In the genomic region with DNA sequence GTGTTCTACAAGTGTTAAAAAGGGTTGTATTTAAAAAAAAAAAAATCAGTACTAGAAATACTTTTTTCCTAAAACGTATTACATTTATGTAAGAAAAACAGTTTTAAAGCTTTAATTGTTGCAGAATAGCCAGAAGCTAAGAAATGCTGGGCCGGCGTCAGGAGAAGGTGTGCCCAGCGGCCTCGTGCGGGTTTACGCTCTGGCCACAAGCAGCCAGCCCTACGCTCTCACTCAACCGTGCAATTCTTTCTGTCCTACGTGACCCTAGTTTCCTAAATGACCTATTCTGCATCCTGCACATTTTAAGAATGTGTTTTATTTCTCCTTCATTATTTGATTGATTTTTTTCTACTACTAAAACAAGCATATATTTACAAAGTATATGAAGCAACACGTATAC, we compare ENCODE assay signal across 1 cellular context.
TF ChIP-seq lines count a peak whose summit lies in the region.

No MANE protein-coding gene starts in this region.

TF ChIP-seq in A549, 52 proteins besides CTCF, POLR2A, EP300 and RAD21 (continued from another document):
- TF ChIP-seq NPAS2 (CRISPR knock-in tag; IDR thresholded peaks at IDR 0.05; ENCODE audit: borderline replicate concordance) (no peak), ZSCAN20 (CRISPR knock-in tag; IDR thresholded peaks at IDR 0.05) (no peak), KDM1A (IDR thresholded peaks at IDR 0.05; ENCODE audit: low read depth) (no peak), ZFP36 (IDR thresholded peaks at IDR 0.05; ENCODE audit: borderline replicate concordance, partially characterized antibody) (no peak), JUNB (IDR thresholded peaks at IDR 0.05) (no peak), RARB (CRISPR knock-in tag; IDR thresholded peaks at IDR 0.05) (no peak), PHF8 (IDR thresholded peaks at IDR 0.05; ENCODE audit: borderline replicate concordance, low read depth) (no peak), NR3C1 (IDR thresholded peaks at IDR 0.05) (no peak), BHLHE40 (IDR thresholded peaks at IDR 0.05; ENCODE audit: low read depth, low read length) (no peak)
- TF ChIP-seq, protein P1, sequence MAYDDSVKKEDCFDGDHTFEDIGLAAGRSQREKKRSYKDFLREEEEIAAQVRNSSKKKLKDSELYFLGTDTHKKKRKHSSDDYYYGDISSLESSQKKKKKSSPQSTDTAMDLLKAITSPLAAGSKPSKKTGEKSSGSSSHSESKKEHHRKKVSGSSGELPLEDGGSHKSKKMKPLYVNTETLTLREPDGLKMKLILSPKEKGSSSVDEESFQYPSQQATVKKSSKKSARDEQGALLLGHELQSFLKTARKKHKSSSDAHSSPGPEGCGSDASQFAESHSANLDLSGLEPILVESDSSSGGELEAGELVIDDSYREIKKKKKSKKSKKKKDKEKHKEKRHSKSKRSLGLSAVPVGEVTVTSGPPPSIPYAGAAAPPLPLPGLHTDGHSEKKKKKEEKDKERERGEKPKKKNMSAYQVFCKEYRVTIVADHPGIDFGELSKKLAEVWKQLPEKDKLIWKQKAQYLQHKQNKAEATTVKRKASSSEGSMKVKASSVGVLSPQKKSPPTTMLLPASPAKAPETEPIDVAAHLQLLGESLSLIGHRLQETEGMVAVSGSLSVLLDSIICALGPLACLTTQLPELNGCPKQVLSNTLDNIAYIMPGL (CRISPR knock-in tag; IDR thresholded peaks at IDR 0.05; ENCODE audit: borderline replicate concordance) = no peak
